Comparison of ENCODE assay signal across 8 cellular contexts in the genomic region with DNA sequence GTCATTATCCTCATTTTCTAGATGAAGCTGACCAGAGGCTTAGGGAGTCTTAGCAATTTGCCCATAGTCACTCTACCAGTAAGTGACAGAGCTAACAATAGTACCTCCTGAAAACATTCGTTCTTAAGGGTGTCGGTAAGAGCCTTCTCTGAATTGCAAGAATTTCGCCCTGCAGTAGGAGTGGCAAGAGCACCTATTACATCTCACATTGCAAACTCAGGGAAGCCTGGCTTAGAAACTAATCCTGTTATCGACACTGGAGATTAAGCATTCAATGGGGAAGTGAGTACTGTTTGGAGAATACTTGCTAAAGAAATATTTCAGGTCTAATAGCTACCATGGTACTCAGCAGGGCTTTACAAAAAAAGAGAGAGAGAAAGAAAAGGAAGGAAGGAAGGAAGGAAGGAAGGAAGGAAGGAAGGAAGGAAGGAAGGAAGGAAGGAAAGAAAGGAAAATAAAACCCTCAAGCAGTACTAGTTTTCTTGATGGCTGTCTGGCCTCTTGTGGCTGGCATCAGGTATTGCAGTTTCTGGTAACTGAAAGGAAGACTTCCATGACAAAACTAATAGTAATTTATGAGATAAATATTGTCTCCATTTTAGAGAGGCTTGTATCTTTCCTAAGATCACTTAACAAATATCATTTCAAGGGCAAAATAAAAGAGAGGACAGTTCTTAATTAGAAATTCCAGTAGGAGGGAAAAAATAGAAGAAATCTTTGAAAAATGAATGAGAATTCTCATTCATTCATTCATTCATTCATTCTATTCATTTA. TPM values are rescaled to one million over a fixed set of nuclear protein-coding genes. Genes with fewer than 3 reads are reported as not detected.
DNase-seq lines count a peak whose midpoint lies in the region; FAIRE-seq and TF ChIP-seq lines count a peak whose summit lies in the region.

No MANE protein-coding gene starts in this region.

- no peaks in the 10 kb centered on the region for H3K36me3 Mint-ChIP-seq in T-helper 2 cell treated with Interferon-gamma antibody and Interleukin-4, amounts not matched to agents 5 μg/mL and 100 μg/mL, for 36 hours (ENCODE audit: low read depth)
- no peaks in the 10 kb centered on the region for H3K36me3 Mint-ChIP-seq in activated T-cell treated with anti-CD3 and anti-CD28 coated beads, Interleukin-2, amount 50 U/mL, for 24 hours (ENCODE audit: low read depth)

- H3K4me3 ChIP-seq in transverse colon: no peak overlapping the region

- H3K4me1 Mint-ChIP-seq in T-helper 2 cell treated with Interferon-gamma antibody and Interleukin-4, amounts not matched to agents 5 μg/mL and 100 μg/mL, for 36 hours (ENCODE audit: low read depth): peaks cover 7% of the 10 kb centered on the region
- H3K4me1 Mint-ChIP-seq in activated T-cell treated with anti-CD3 and anti-CD28 coated beads, Interleukin-2, amount 50 U/mL, for 24 hours (ENCODE audit: low read depth): no peaks in the 10 kb centered on the region

- FAIRE-seq in GM12891 (lab: Jason Lieb, UNC): no peak
- FAIRE-seq in islet of Langerhans (lab: Jason Lieb, UNC): peak; percentile 71

- WGBS in transverse colon (ENCODE audit: low coverage in 1 of 2), 2 donors: 55% methylated on average over 4 of the region's 4 CpGs; no CpG with 5 or more reads in 1 of the 2 donors

- no peak for TF ChIP-seq EP300 in transverse colon (IDR thresholded peaks at IDR 0.05; ENCODE audit: low read depth)

- H3K27me3 Mint-ChIP-seq in T-helper 2 cell treated with Interferon-gamma antibody and Interleukin-4, amounts not matched to agents 5 μg/mL and 100 μg/mL, for 36 hours (ENCODE audit: low read depth): peaks cover 14% of the 10 kb centered on the region
- H3K27me3 Mint-ChIP-seq in activated T-cell treated with anti-CD3 and anti-CD28 coated beads, Interleukin-2, amount 50 U/mL, for 24 hours: peaks cover 29% of the 10 kb centered on the region

- H3K27ac Mint-ChIP-seq in T-helper 2 cell treated with Interferon-gamma antibody and Interleukin-4, amounts not matched to agents 5 μg/mL and 100 μg/mL, for 36 hours: no peak overlapping the region
- no peak overlapping the region for H3K27ac Mint-ChIP-seq in activated T-cell treated with anti-CD3 and anti-CD28 coated beads, Interleukin-2, amount 50 U/mL, for 24 hours

- no peak overlapping the region for H3K4me3 Mint-ChIP-seq in T-helper 2 cell treated with Interferon-gamma antibody and Interleukin-4, amounts not matched to agents 5 μg/mL and 100 μg/mL, for 36 hours
- no peak overlapping the region for H3K4me3 Mint-ChIP-seq in activated T-cell treated with anti-CD3 and anti-CD28 coated beads, Interleukin-2, amount 50 U/mL, for 24 hours

- H3K36me3 ChIP-seq in transverse colon: no peaks in the 10 kb centered on the region

- intact Hi-C loops in transverse colon (cut with DNase I; ENCODE audit: low total_unique reads): no loop called here

- H3K9me3 Mint-ChIP-seq in T-helper 2 cell treated with Interferon-gamma antibody and Interleukin-4, amounts not matched to agents 5 μg/mL and 100 μg/mL, for 36 hours: no peaks in the 10 kb centered on the region
- H3K9me3 Mint-ChIP-seq in activated T-cell treated with anti-CD3 and anti-CD28 coated beads, Interleukin-2, amount 50 U/mL, for 24 hours: no peaks in the 10 kb centered on the region

- peak; percentile 80 to 95 (median 83) for TF ChIP-seq CTCF in transverse colon (IDR thresholded peaks at IDR 0.05)

- peaks cover 3 to 21% (median 5%) of the 10 kb centered on the region in 4 donors for H3K4me1 ChIP-seq in transverse colon

- no peak overlapping the region for H3K27ac ChIP-seq in transverse colon

- DNase-seq in AML-193 (lab: John Stamatoyannopoulos, UW) (peak; percentile 30 to 38), GM12891 (ENCODE audit: insufficient read length, low spot score) (peak; percentile 35), NCI-H2196 (lab: John Stamatoyannopoulos, UW; ENCODE audit: unreplicated experiment) (peak; percentile 25), astrocyte of the hippocampus (ENCODE audit: low read depth, low spot score) (peak; percentile 61), transverse colon (no peak)
- DNase-seq in T-helper 2 cell treated with Interferon-gamma antibody and Interleukin-4, amounts not matched to agents 5 μg/mL and 100 μg/mL, for 36 hours (ENCODE audit: low spot score): no peak
- no peak for DNase-seq in activated T-cell treated with anti-CD3 and anti-CD28 coated beads, Interleukin-2, amount 50 U/mL, for 24 hours

- in situ Hi-C loops in transverse colon (cut with MboI; ENCODE audit: low pct_ligation_motif_present in 1 of 4, low pct_unique_long_range_greater_than_20kb in 1 of 4, low sequenced_read_pairs in 3 of 4): loop anchor here in 2 of 4 donors (10.0 to 25.0 kb wide), 2 partner anchors 337 to 605 kb away; no protein-coding TSS in a partner anchor

- TF ChIP-seq POLR2A in GM12891 (IDR thresholded peaks at IDR 0.05; ENCODE audit: low read depth, low read length): no peak
- no peak for TF ChIP-seq POLR2A in transverse colon (IDR thresholded peaks at IDR 0.05)

- no peaks in the 10 kb centered on the region for H3K9me3 ChIP-seq in transverse colon

- peaks cover 8% of the 10 kb centered on the region for H3K27me3 ChIP-seq in transverse colon

TF ChIP-seq in GM12891, 5 proteins besides CTCF, POLR2A, EP300 and RAD21:
- peak; percentile 33; the same call in 1 of the 2 replicates for TF ChIP-seq SPI1 (IDR thresholded peaks at IDR 0.05; ENCODE audit: low read depth, low read length)
- TF ChIP-seq TAF1 (IDR thresholded peaks at IDR 0.05; ENCODE audit: low read depth, low read length): no peak

RNA-seq across cellular contexts. Expression of a gene that starts 10.4 kb away (rescaled TPM):
- not detected for polyA plus RNA-seq in GM12891 (2012; ENCODE audit: low read depth, missing spikeins)
- total RNA-seq in transverse colon: 10 to 100 TPM; 13.1 to 20.3 (median 16.7) TPM

RNA-seq across cellular contexts. Expression of a gene that starts 15.3 kb away (rescaled TPM):
- polyA plus RNA-seq in GM12891 (2012; ENCODE audit: low read depth, missing spikeins): not detected
- total RNA-seq in transverse colon: not detected

RNA-seq across cellular contexts. Expression of a gene that starts 20.0 kb away (rescaled TPM):
- polyA plus RNA-seq in GM12891 (2012; ENCODE audit: low read depth, missing spikeins): not detected
- 1 to 10 TPM in 1 of 4 donors, under 1 TPM in 3; 0.37 to 1.4 (median 0.81) TPM for total RNA-seq in transverse colon

Comparison
In these comparisons a context has a peak if more than half of its experiments do, and no peak if none do; other contexts are left out.
1. DNase-seq: peak in AML-193 (2 of 2), GM12891 (single experiment), NCI-H2196 (single experiment) and astrocyte of the hippocampus (single experiment); none in transverse colon (single experiment), T-helper 2 cell treated with Interferon-gamma antibody and Interleukin-4, amounts not matched to agents 5 μg/mL and 100 μg/mL, for 36 hours (single experiment) and activated T-cell treated with anti-CD3 and anti-CD28 coated beads, Interleukin-2, amount 50 U/mL, for 24 hours (single experiment).